ENCODE assay signal across 8 cellular contexts in genomic region chr12:57242329-57242690, GRCh38. TPM values are rescaled to one million over a fixed set of nuclear protein-coding genes. Genes with fewer than 3 reads are reported as not detected.
DNase-seq lines count a peak whose midpoint lies in the region; ATAC-seq, FAIRE-seq and TF ChIP-seq lines count a peak whose summit lies in the region.

No MANE protein-coding gene starts in this region.

- TF ChIP-seq CTCF in MM.1S (IDR thresholded peaks at IDR 0.05; ENCODE audit: low read length), result no peak
- TF ChIP-seq CTCF in ascending aorta (IDR thresholded peaks at IDR 0.05), result no peak

- H3K9me2 ChIP-seq in MM.1S (replicated peaks; ENCODE audit: insufficient read depth, low read length), result no peaks in the 10 kb centered on the region

- H3F3A ChIP-seq in MM.1S (ENCODE audit: insufficient read depth, low read length), result peaks cover 36% of the 10 kb centered on the region; the same call in 1 of the 2 replicates

- no peaks in the 10 kb centered on the region for H3K36me3 ChIP-seq in CD4-positive, CD25-positive, alpha-beta regulatory T cell (ENCODE audit: control insufficient read depth, insufficient read depth, low read length)
- H3K36me3 ChIP-seq in MM.1S (replicated peaks; ENCODE audit: insufficient read depth, low read length), result no peaks in the 10 kb centered on the region
- no peaks in the 10 kb centered on the region for H3K36me3 ChIP-seq in ascending aorta
- H3K36me3 ChIP-seq in MG63, result no peaks in the 10 kb centered on the region

- H3K9ac ChIP-seq in MM.1S (ENCODE audit: low read length), result no peak overlapping the region

- no peak overlapping the region for H3K27ac Mint-ChIP-seq in CD4-positive, CD25-positive, alpha-beta regulatory T cell

- H3K27ac ChIP-seq in CD4-positive, CD25-positive, alpha-beta regulatory T cell (ENCODE audit: insufficient read depth, low read length, poor library complexity, severe bottlenecking), result no peak overlapping the region
- H3K27ac ChIP-seq in MM.1S (ENCODE audit: low read length) (no peak overlapping the region), ascending aorta (no peak overlapping the region)

- peaks cover 3% of the 10 kb centered on the region for H3K27me3 ChIP-seq in CD4-positive, CD25-positive, alpha-beta regulatory T cell (ENCODE audit: control insufficient read depth, insufficient read depth, low read length)
- peaks cover 42% of the 10 kb centered on the region for H3K27me3 ChIP-seq in MM.1S (replicated peaks; ENCODE audit: insufficient read depth, low read length)
- peaks cover 28% of the 10 kb centered on the region for H3K27me3 ChIP-seq in ascending aorta
- H3K27me3 ChIP-seq in MG63, result no peaks in the 10 kb centered on the region

- ATAC-seq in CD4-positive, CD25-positive, alpha-beta regulatory T cell (ENCODE audit: low read depth in 2 of 2), result no peak
- ATAC-seq in HG03045 (IDR thresholded peaks at IDR 0.05; ENCODE audit: unreplicated experiment), result no peak

- H3K79me2 ChIP-seq in MM.1S (ENCODE audit: low read length), result no peaks in the 10 kb centered on the region

- intact Hi-C loops in ascending aorta (cut with DNase I), result no loop called here

- H3K36me3 Mint-ChIP-seq in CD4-positive, CD25-positive, alpha-beta regulatory T cell, result no peaks in the 10 kb centered on the region

- H3K4me2 ChIP-seq in MM.1S (ENCODE audit: low read depth, low read length), result peak overlapping the region; percentile 97

- peaks cover 0 to 4% (median 0%) of the 10 kb centered on the region in 7 donors for H3K9me3 Mint-ChIP-seq in CD4-positive, CD25-positive, alpha-beta regulatory T cell

- no peak overlapping the region for H3K4me3 ChIP-seq in CD4-positive, CD25-positive, alpha-beta regulatory T cell (ENCODE audit: low read depth, low read length)
- peak overlapping the region; percentile 68 for H3K4me3 ChIP-seq in MM.1S (ENCODE audit: low read length)
- H3K4me3 ChIP-seq in ascending aorta, result peak overlapping the region; percentile 31 to 57
- H3K4me3 ChIP-seq in MG63, result no peak overlapping the region

- H2AFZ ChIP-seq in MM.1S (ENCODE audit: low read length), result peak overlapping the region; percentile 66; the same call in 1 of the 2 replicates

- no peaks in the 10 kb centered on the region for H3K9me3 ChIP-seq in CD4-positive, CD25-positive, alpha-beta regulatory T cell (ENCODE audit: control insufficient read depth in 2 of 2, low read length in 2 of 2)
- H3K9me3 ChIP-seq in MM.1S (replicated peaks; ENCODE audit: insufficient read depth, low read length) (no peaks in the 10 kb centered on the region), ascending aorta (no peaks in the 10 kb centered on the region), MG63 (no peaks in the 10 kb centered on the region)

- peaks cover 67% of the 10 kb centered on the region for H3K4me1 ChIP-seq in CD4-positive, CD25-positive, alpha-beta regulatory T cell (ENCODE audit: control insufficient read depth, insufficient read depth, low read length, poor library complexity, severe bottlenecking)
- H3K4me1 ChIP-seq in MM.1S (ENCODE audit: low read length) (peaks cover 28% of the 10 kb centered on the region), ascending aorta (peaks cover 31 to 52% of the 10 kb centered on the region in 2 donors)

- peaks cover 64% of the 10 kb centered on the region for H3K27me3 Mint-ChIP-seq in CD4-positive, CD25-positive, alpha-beta regulatory T cell

- H4K20me1 ChIP-seq in MM.1S (ENCODE audit: insufficient read depth, low read length), result peaks cover 3% of the 10 kb centered on the region; the same call in 1 of the 2 replicates

- H3K4me1 Mint-ChIP-seq in CD4-positive, CD25-positive, alpha-beta regulatory T cell, result peaks cover 5 to 55% (median 40%) of the 10 kb centered on the region in 4 donors

- peak overlapping the region; percentile 68 to 97 (median 93) for H3K4me3 Mint-ChIP-seq in CD4-positive, CD25-positive, alpha-beta regulatory T cell

- DNase-seq in CD4-positive, CD25-positive, alpha-beta regulatory T cell, result peak in 1 of 3 donors; percentile 20
- DNase-seq in MM.1S, result no peak
- DNase-seq in ascending aorta (ENCODE audit: low spot score in 2 of 2), result no peak
- peak; percentile 66 for DNase-seq in myocyte (ENCODE audit: low read depth)
- DNase-seq in KBM-7, result no peak
- DNase-seq in RCC 7860 (ENCODE audit: low spot score), result no peak
- no peak for DNase-seq in MG63

- in situ Hi-C loops in KBM-7 (cut with MboI; ENCODE audit: low pct_unique_long_range_greater_than_20kb, low sequenced_read_pairs), result no loop called here

- FAIRE-seq in RCC 7860 (lab: Jason Lieb, UNC), result no peak

RNA-seq across cellular contexts. Expression of gene STAC3, which starts 8.7 kb away (rescaled TPM):
- 2.6 TPM for total RNA-seq in CD4-positive, CD25-positive, alpha-beta regulatory T cell
- polyA plus RNA-seq in CD4-positive, CD25-positive, alpha-beta regulatory T cell, result under 1 TPM in 3 of 4 donors, not detected in 1; 0.10 to 0.52 (median 0.18) TPM
- total RNA-seq in ascending aorta (not detected), myocyte (594 and 728 TPM in 2 replicates)
- polyA plus RNA-seq in myocyte (2012), result 337 TPM
- 0.86 TPM in 1 of 2 replicates, not detected in the other for total RNA-seq in MG63 (2014; rRNA removed; shearing (Covaris generic); ENCODE audit: low replicate concordance)

RNA-seq across cellular contexts. Expression of gene SHMT2, which starts 12.8 kb away (rescaled TPM):
- total RNA-seq in CD4-positive, CD25-positive, alpha-beta regulatory T cell, result 108 TPM
- 100 to 1,000 TPM; 214 to 300 (median 228) TPM for polyA plus RNA-seq in CD4-positive, CD25-positive, alpha-beta regulatory T cell
- 136 TPM for total RNA-seq in ascending aorta
- total RNA-seq in myocyte, result 147 and 153 TPM in 2 replicates
- 292 TPM for polyA plus RNA-seq in myocyte (2012)
- total RNA-seq in MG63 (2014; rRNA removed; shearing (Covaris generic); ENCODE audit: low replicate concordance), result 232 and 343 TPM in 2 replicates

RNA-seq across cellular contexts. Expression of gene NXPH4, which starts 25.7 kb away (rescaled TPM):
- 0.49 TPM for total RNA-seq in CD4-positive, CD25-positive, alpha-beta regulatory T cell
- under 1 TPM in 3 of 4 donors, not detected in 1; 0.09 to 0.46 (median 0.11) TPM for polyA plus RNA-seq in CD4-positive, CD25-positive, alpha-beta regulatory T cell
- total RNA-seq in ascending aorta (not detected), myocyte (2.4 and 4.3 TPM in 2 replicates)
- polyA plus RNA-seq in myocyte (2012), result 5.5 TPM
- 1.2 TPM in 1 of 2 replicates, not detected in the other for total RNA-seq in MG63 (2014; rRNA removed; shearing (Covaris generic); ENCODE audit: low replicate concordance)

Comparison
In these comparisons a context has a peak if more than half of its experiments do, and no peak if none do; other contexts are left out.
1. H3K4me3 ChIP-seq: peak in MM.1S (single experiment) and ascending aorta (2 of 2); none in CD4-positive, CD25-positive, alpha-beta regulatory T cell (single experiment) and MG63 (single experiment).
2. RNA of gene STAC3, which starts 8.7 kb away (total RNA-seq): 594 to 728 TPM in myocyte; 2.6 TPM in CD4-positive, CD25-positive, alpha-beta regulatory T cell (single experiment), 0.86 TPM in MG63 and not detected in ascending aorta (single experiment); every median in the first group is over 100 times any median in the second.